Comparison of ENCODE assay signal across 8 cellular contexts in genomic region chr3:70550723-70551319, GRCh38.
DNase-seq lines count a peak whose midpoint lies in the region; ATAC-seq and TF ChIP-seq lines count a peak whose summit lies in the region.

No MANE protein-coding gene starts in this region.

- ATAC-seq in HG03039 (IDR thresholded peaks at IDR 0.05; ENCODE audit: unreplicated experiment) = peak; percentile 78
- no peak for ATAC-seq in GM21737 (IDR thresholded peaks at IDR 0.05; ENCODE audit: unreplicated experiment)

- DNase-seq in GM13976 (ENCODE audit: low spot score) = no peak
- DNase-seq in OCI-M1 (lab: John Stamatoyannopoulos, UW) = peak; percentile 74
- peak; percentile 72 for DNase-seq in activated T-cell treated with anti-CD3 and anti-CD28 coated beads, Interleukin-2, amount 50 U/mL, for 1 hour
- DNase-seq in fibroblast of villous mesenchyme (ENCODE audit: low read depth) = peak; percentile 58
- peak; percentile 30 for DNase-seq in renal cortical epithelial cell (ENCODE audit: low read depth)

- TF ChIP-seq CTCF in 22Rv1 (IDR thresholded peaks at IDR 0.05) (peak; percentile 85), GM13976 (IDR thresholded peaks at IDR 0.05; ENCODE audit: borderline replicate concordance, control extremely low read depth, extremely low read depth, insufficient read depth, missing control alignments) (peak; percentile 73), fibroblast of villous mesenchyme (IDR thresholded peaks at IDR 0.05; ENCODE audit: insufficient read depth, low read depth, low read length) (peak; percentile 82)

- no peak overlapping the region for H3K27ac ChIP-seq in 22Rv1

- H3K4me3 ChIP-seq in fibroblast of villous mesenchyme (ENCODE audit: low read depth, low read length) = no peak overlapping the region

- in situ Hi-C loops in GM13976 (cut with MboI; ENCODE audit: low sequenced_read_pairs, unreplicated experiment) = no loop called here
